8 cellular contexts compared by ENCODE assay signal in the genomic region with DNA sequence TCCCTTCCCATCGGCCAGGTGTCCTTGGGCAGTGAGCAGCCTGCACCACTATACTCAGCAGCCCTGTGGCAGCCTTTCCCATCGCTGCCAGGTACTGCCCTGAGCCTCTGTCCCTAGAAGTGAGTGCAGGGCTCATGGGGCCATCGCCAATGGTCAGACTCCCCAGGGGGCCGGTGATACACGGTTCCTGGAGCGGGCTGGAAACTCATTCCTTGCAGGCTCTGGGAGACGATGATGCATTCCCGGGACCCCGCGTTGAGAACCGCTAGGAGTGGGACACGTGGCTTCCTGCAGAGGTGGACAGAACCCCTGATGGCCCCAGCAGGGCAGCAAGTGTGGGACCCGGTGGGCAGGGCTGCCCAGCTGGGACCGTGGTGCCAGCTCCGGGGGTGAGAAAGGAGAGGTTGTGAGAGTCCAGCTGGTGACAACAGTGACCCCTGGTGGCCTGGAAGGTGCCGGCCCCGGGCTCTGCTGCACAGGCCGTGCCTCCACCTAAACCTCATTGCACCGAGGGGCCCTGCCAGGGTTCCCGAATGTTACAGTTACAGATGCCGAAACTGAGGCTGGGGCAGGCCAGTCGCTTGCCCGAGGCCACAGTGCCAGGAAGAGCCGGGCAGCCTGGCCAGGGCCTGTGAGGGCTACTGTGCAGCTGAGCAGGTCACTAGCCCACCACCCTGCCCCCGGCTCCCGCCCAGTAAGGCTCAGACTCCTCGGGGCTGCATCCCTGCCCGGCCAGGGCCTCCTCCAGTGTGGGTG. TPM values are rescaled to one million over a fixed set of nuclear protein-coding genes. Genes with fewer than 3 reads are reported as not detected.
A peak's percentile ranks its signal among the peaks of the same experiment; 100 is the strongest.
DNase-seq lines count a peak whose midpoint lies in the region; ATAC-seq and TF ChIP-seq lines count a peak whose summit lies in the region.

No MANE protein-coding gene starts in this region.

- H3K9me3 ChIP-seq in OCI-LY1 (ENCODE audit: low read length) (peaks cover 6% of the 10 kb centered on the region; the same call in 1 of the 2 replicates), esophagus muscularis mucosa (no peaks in the 10 kb centered on the region), stomach (no peaks in the 10 kb centered on the region)

- H3K27me3 ChIP-seq in OCI-LY1 (ENCODE audit: insufficient read depth, low read length): no peaks in the 10 kb centered on the region
- no peaks in the 10 kb centered on the region for H3K27me3 ChIP-seq in esophagus muscularis mucosa
- no peaks in the 10 kb centered on the region for H3K27me3 ChIP-seq in stomach

- H2AFZ ChIP-seq in OCI-LY1 (ENCODE audit: low read length): no peak overlapping the region

- TF ChIP-seq EP300 in esophagus muscularis mucosa (IDR thresholded peaks at IDR 0.05) (no peak), stomach (IDR thresholded peaks at IDR 0.05) (no peak)

- H3K36me3 ChIP-seq in OCI-LY1 (ENCODE audit: insufficient read depth, low read length) (no peaks in the 10 kb centered on the region), esophagus muscularis mucosa (peaks cover 0 to 33% (median 25%) of the 10 kb centered on the region in 4 donors), stomach (peaks cover 0 to 36% (median 23%) of the 10 kb centered on the region in 4 donors)

- DNase-seq in ELF-1 (ENCODE audit: low read depth, low spot score) (peak; percentile 87), esophagus muscularis mucosa (ENCODE audit: extremely low spot score) (no peak), stomach (peak; percentile 79)
- peak; percentile 77 for DNase-seq in activated T-cell treated with anti-CD3 and anti-CD28 coated beads, Interleukin-2, amount 50 U/mL, for 1 hour

- H3K79me2 ChIP-seq in OCI-LY1 (ENCODE audit: insufficient read depth, low read length): no peaks in the 10 kb centered on the region

- no peaks in the 10 kb centered on the region for H4K20me1 ChIP-seq in OCI-LY1 (ENCODE audit: insufficient read depth, low read length)

- no peaks in the 10 kb centered on the region for H3F3A ChIP-seq in OCI-LY1 (ENCODE audit: insufficient read depth, low read length)

- no peaks in the 10 kb centered on the region for H3K27me3 Mint-ChIP-seq in nephron (ENCODE audit: low read depth)

- intact Hi-C loops in esophagus muscularis mucosa (cut with DNase I): loop anchor here (5.0 kb wide), 1 partner anchor 106 kb away; no protein-coding TSS in a partner anchor
- intact Hi-C loops in stomach (cut with DNase I; ENCODE audit: low total_unique reads): loop anchor here (10.0 kb wide), 1 partner anchor 109 kb away; no protein-coding TSS in a partner anchor

- TF ChIP-seq POLR2A in esophagus muscularis mucosa (IDR thresholded peaks at IDR 0.05; ENCODE audit: low read depth) (no peak), stomach (IDR thresholded peaks at IDR 0.05) (no peak)

- H3K9me2 ChIP-seq in OCI-LY1 (ENCODE audit: low read depth, low read length): no peaks in the 10 kb centered on the region

- H3K4me3 ChIP-seq in OCI-LY1 (ENCODE audit: low read depth, low read length, poor library complexity, severe bottlenecking) (no peak overlapping the region), esophagus muscularis mucosa (no peak overlapping the region), stomach (no peak overlapping the region)

- H3K4me3 Mint-ChIP-seq in nephron: no peak overlapping the region

- H3K9me3 Mint-ChIP-seq in nephron: peaks cover 2% of the 10 kb centered on the region

- H3K27ac Mint-ChIP-seq in nephron: no peak overlapping the region

- H3K4me2 ChIP-seq in OCI-LY1 (ENCODE audit: low read length): no peak overlapping the region

- peaks cover 7% of the 10 kb centered on the region for H3K36me3 Mint-ChIP-seq in nephron (ENCODE audit: low read depth)

- H3K4me1 ChIP-seq in OCI-LY1 (ENCODE audit: insufficient read depth, low read length, severe bottlenecking) (no peaks in the 10 kb centered on the region), esophagus muscularis mucosa (peaks cover 20 to 46% (median 30%) of the 10 kb centered on the region in 4 donors), stomach (peaks cover 29 to 63% (median 54%) of the 10 kb centered on the region in 4 donors)

- WGBS in esophagus muscularis mucosa: 46% methylated on average over 5 of the region's 28 CpGs
- WGBS in stomach, 5 donors: 29 to 47% (median 42%) methylated on average over 9 to 28 of the region's 28 CpGs

- no peak overlapping the region for H3K9ac ChIP-seq in OCI-LY1 (ENCODE audit: low read length)

- no peaks in the 10 kb centered on the region for H3K4me1 Mint-ChIP-seq in nephron

- TF ChIP-seq CTCF in OCI-LY1 (IDR thresholded peaks at IDR 0.05; ENCODE audit: low read length) (peak; percentile 75), esophagus muscularis mucosa (IDR thresholded peaks at IDR 0.05) (peak; percentile 72 to 86 (median 73)), nephron (IDR thresholded peaks at IDR 0.05; ENCODE audit: unreplicated experiment in 3 of 3) (peak; percentile 76 to 89 (median 84)), stomach (IDR thresholded peaks at IDR 0.05) (peak in 5 of 7 experiments; percentile 58 to 73 (median 70))

- peak; percentile 42 for ATAC-seq in HG02588 (IDR thresholded peaks at IDR 0.05; ENCODE audit: unreplicated experiment)
- ATAC-seq in HG03135 (IDR thresholded peaks at IDR 0.05; ENCODE audit: unreplicated experiment): no peak

- H3K27ac ChIP-seq in OCI-LY1 (ENCODE audit: low read depth, low read length, poor library complexity, severe bottlenecking): no peak overlapping the region
- H3K27ac ChIP-seq in esophagus muscularis mucosa (replicated peaks in 1 of 4): no peak overlapping the region
- peak overlapping the region in 4 of 5 donors; percentile 40 to 76 (median 46) for H3K27ac ChIP-seq in stomach

RNA-seq across cellular contexts. Expression of a gene that starts 33.8 kb away (rescaled TPM):
- total RNA-seq in esophagus muscularis mucosa (10 to 100 TPM; 14.4 to 28.1 (median 18.5) TPM), stomach (100 to 1,000 TPM in 1 of 5 donors, 10 to 100 TPM in 2, 1 to 10 TPM in 2; 5.3 to 110 (median 51.1) TPM)
- polyA plus RNA-seq in stomach: 10 to 100 TPM; 13.3 to 17.6 (median 13.7) TPM

Comparison
In these comparisons a context has a peak if more than half of its experiments do, and no peak if none do; other contexts are left out.
1. H3K27ac ChIP-seq: peak in stomach (4 of 5); none in OCI-LY1 (single experiment) and esophagus muscularis mucosa (0 of 4).
2. Peak in every context shown above with its lines, with median percentiles within 50 percentile points of each other: CTCF ChIP-seq.